ENCODE assay signal across 23 cellular contexts in the genomic region with DNA sequence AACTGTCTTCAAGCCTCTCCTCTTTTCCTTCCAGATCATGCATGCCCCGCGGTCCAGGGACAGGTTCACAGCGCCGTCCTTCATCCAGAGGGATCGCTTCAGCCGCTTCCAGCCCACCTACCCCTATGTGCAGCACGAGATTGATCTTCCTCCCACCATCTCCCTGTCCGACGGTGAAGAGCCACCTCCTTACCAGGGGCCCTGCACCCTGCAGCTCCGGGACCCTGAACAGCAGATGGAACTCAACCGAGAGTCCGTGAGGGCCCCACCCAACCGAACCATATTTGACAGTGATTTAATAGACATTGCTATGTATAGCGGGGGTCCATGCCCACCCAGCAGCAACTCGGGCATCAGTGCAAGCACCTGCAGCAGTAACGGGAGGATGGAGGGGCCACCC.
"Had no signal": no experiment of that assay in that cellular context is flagged by ENCODE, and none has a peak within 500 bp of the region (broad histone marks: within the 10 kb centered on the region; RNA-seq: fewer than 3 reads in every experiment).

No MANE protein-coding gene starts in this region.

- H3K27ac ChIP-seq: coronary artery, esophagus muscularis mucosa, foreskin keratinocyte, gastroesophageal sphincter, heart left ventricle, hepatocyte, left lung, lower lobe of right lung had no signal

- H3K9me3 ChIP-seq: esophagus muscularis mucosa, gastroesophageal sphincter, heart left ventricle, left lung, lower lobe of right lung had no signal

- H3K4me3 Mint-ChIP-seq: immature natural killer cell had no signal

- ATAC-seq: foreskin keratinocyte, gastroesophageal sphincter, heart left ventricle, left cardiac atrium, left lung, left ventricle myocardium superior, lower lobe of right lung had no signal

- H3K27me3 ChIP-seq: dorsolateral prefrontal cortex, esophagus muscularis mucosa, gastroesophageal sphincter, heart left ventricle, hepatocyte had no signal

- H2AFZ ChIP-seq: hepatocyte had no signal

- DNase-seq: dermis blood vessel endothelial cell; dorsolateral prefrontal cortex; effector CD4-positive, alpha-beta T cell; effector memory CD4-positive, alpha-beta T cell; foreskin keratinocyte; heart left ventricle; hypothalamus; immature natural killer cell; left cardiac atrium; left lung; left ventricle myocardium superior; lower lobe of right lung; mesenchymal stem cell; midbrain had no signal

- H3K4me2 ChIP-seq: hepatocyte had no signal

- FAIRE-seq: colon, endometrium, endothelial cell of umbilical vein, frontal cortex, keratinocyte had no signal

- H3K4me1 ChIP-seq: foreskin keratinocyte had no signal

- H3K4me3 ChIP-seq: coronary artery, dorsolateral prefrontal cortex, esophagus muscularis mucosa, gastroesophageal sphincter, heart left ventricle, hepatocyte, left lung, lower lobe of right lung had no signal

- H3K79me2 ChIP-seq: hepatocyte had no signal
